Comparison of ENCODE assay signal across 9 cellular contexts in genomic region chr9:89442981-89443817, GRCh38. TPM values are rescaled to one million over a fixed set of nuclear protein-coding genes. Genes with fewer than 3 reads are reported as not detected.
DNase-seq lines count a peak whose midpoint lies in the region; ATAC-seq, FAIRE-seq and TF ChIP-seq lines count a peak whose summit lies in the region.
"Had no signal": no experiment of that assay in that cellular context is flagged by ENCODE, and none has a peak within 500 bp of the region (broad histone marks: within the 10 kb centered on the region; RNA-seq: fewer than 3 reads in every experiment).

No MANE protein-coding gene starts in this region.

- in situ Hi-C loops in K562 (cut with MboI) = no loop called here

- intact Hi-C loops in K562 (cut with micrococcal nuclease) (no loop called here), pancreas (cut with DNase I) (no loop called here)

- no TSS peak for BruUV-seq in K562 (replicated peaks; lab: Mats Ljungman, UMichigan)

- H3K36me3 ChIP-seq in K562 (ENCODE audit: control insufficient read depth, insufficient read depth, low read length) = no peaks in the 10 kb centered on the region
- H3K36me3 ChIP-seq in pancreas = no peaks in the 10 kb centered on the region

- no peak for TF ChIP-seq EP300 in K562 (IDR thresholded peaks at IDR 0.05; ENCODE audit: low read length)

- H3K4me3 ChIP-seq in K562 = no peak overlapping the region
- H3K4me3 ChIP-seq in pancreas = no peak overlapping the region

- DNase-seq in activated T-cell treated with anti-CD3 and anti-CD28 coated beads, Interleukin-2, amount 50 U/mL, for 4 hours = no peak
- no peak for DNase-seq in activated T-cell treated with anti-CD3 and anti-CD28 coated beads for 4 hours
- no peak for DNase-seq in K562 (ENCODE audit: extremely low read depth in 1 of 4, low spot score in 3 of 4)
- DNase-seq in GM19238 (ENCODE audit: insufficient read length, low spot score) = no peak
- no peak for DNase-seq in AML-193 (lab: John Stamatoyannopoulos, UW)
- no peak for DNase-seq in pancreas

- TF ChIP-seq CTCF in K562 (IDR thresholded peaks at IDR 0.05 in 2 of 3, conservative IDR thresholded peaks at IDR 0.05 in 1 of 3; ENCODE audit: insufficient read depth in 2 of 3, low read depth in 1 of 3, low read length in 3 of 3) (no peak), pancreas (IDR thresholded peaks at IDR 0.05) (no peak)

- WGBS in K562 (ENCODE audit: insufficient coverage, low coverage, missing lambda C conversion rate) = 0% methylated on average over 14 of the region's 22 CpGs
- WGBS in pancreas, 2 donors = 91 to 92% methylated on average over 22 of the region's 22 CpGs

- POLR2A ChIA-PET in K562 (lab: Yijun Ruan, JAX) = interaction anchor here (1.4 kb wide), 1 partner anchor 8 kb away, joined by 3 read pairs; no protein-coding TSS in a partner anchor

- no peak overlapping the region for H3K27ac ChIP-seq in K562 (ENCODE audit: extremely low read depth, low read depth, low read length)
- peak overlapping the region; percentile 83 for H3K27ac ChIP-seq in temporal lobe (ENCODE audit: low read depth, low read length)
- H3K27ac ChIP-seq in pancreas = no peak overlapping the region

- H4K20me1 ChIP-seq in K562 (replicated peaks; ENCODE audit: control insufficient read depth, insufficient read depth, low read length) = no peaks in the 10 kb centered on the region

- H2AFZ ChIP-seq in K562 (ENCODE audit: low read depth, low read length) = no peak overlapping the region

- no peaks in the 10 kb centered on the region for H3K27me3 Mint-ChIP-seq in activated T-cell treated with anti-CD3 and anti-CD28 coated beads, Interleukin-2, amount 50 U/mL, for 4 hours (ENCODE audit: low read depth)

- no peaks in the 10 kb centered on the region for H3K4me1 ChIP-seq in K562 (replicated peaks in 1 of 2; ENCODE audit: control insufficient read depth in 2 of 2, insufficient read depth in 2 of 2, low read length in 2 of 2)
- no peaks in the 10 kb centered on the region for H3K4me1 ChIP-seq in pancreas

- H3K9ac ChIP-seq in K562 (ENCODE audit: insufficient read depth in 1 of 2, low read depth in 2 of 2, low read length in 2 of 2) = no peak overlapping the region; a peak in 1 of 4 replicates

- no peak overlapping the region for H3K4me3 Mint-ChIP-seq in activated T-cell treated with anti-CD3 and anti-CD28 coated beads, Interleukin-2, amount 50 U/mL, for 4 hours

- H3K36me3 Mint-ChIP-seq in activated T-cell treated with anti-CD3 and anti-CD28 coated beads, Interleukin-2, amount 50 U/mL, for 4 hours (ENCODE audit: insufficient read depth) = peaks cover 28% of the 10 kb centered on the region

- H3K4me2 ChIP-seq in K562 (ENCODE audit: insufficient read depth, low read length) = no peak overlapping the region

- H3K4me1 Mint-ChIP-seq in activated T-cell treated with anti-CD3 and anti-CD28 coated beads, Interleukin-2, amount 50 U/mL, for 4 hours (ENCODE audit: low read depth) = peaks cover 93% of the 10 kb centered on the region

- TF ChIP-seq POLR2A in K562 (conservative IDR thresholded peaks at IDR 0.05) = no peak

- TF ChIP-seq RAD21 in K562 (CRISPR knock-in tag; conservative IDR thresholded peaks at IDR 0.05 in 1 of 2, IDR thresholded peaks at IDR 0.05 in 1 of 2) = no peak

- no peaks in the 10 kb centered on the region for H3K9me3 Mint-ChIP-seq in activated T-cell treated with anti-CD3 and anti-CD28 coated beads, Interleukin-2, amount 50 U/mL, for 4 hours

- peak; percentile 9 to 13 for ATAC-seq in activated T-cell treated with anti-CD3 and anti-CD28 coated beads, Interleukin-2, amount 50 U/mL, for 4 hours
- peak; percentile 45 for ATAC-seq in HG03342 (IDR thresholded peaks at IDR 0.05; ENCODE audit: unreplicated experiment)
- peak; percentile 33; the same call in 1 of the 3 replicates for ATAC-seq in K562
- no peak for ATAC-seq in pancreas

- FAIRE-seq in K562 (lab: Jason Lieb, UNC) = no peak
- no peak for FAIRE-seq in pancreas (lab: Jason Lieb, UNC)
- FAIRE-seq: islet of Langerhans had no signal

- no peaks in the 10 kb centered on the region for H3K9me3 ChIP-seq in K562 (replicated peaks; ENCODE audit: control insufficient read depth, insufficient read depth, low read depth, low read length)
- H3K9me3 ChIP-seq in pancreas = no peaks in the 10 kb centered on the region

- no peaks in the 10 kb centered on the region for H3K79me2 ChIP-seq in K562 (ENCODE audit: control insufficient read depth, insufficient read depth, low read length)

- CTCF ChIA-PET in K562 (lab: Yijun Ruan, JAX; ENCODE audit: low intra/inter-chr PET ratio) = no interaction called here

- no peaks in the 10 kb centered on the region for H3K9me1 ChIP-seq in K562 (ENCODE audit: control insufficient read depth, insufficient read depth, low read length)

- H3K27me3 ChIP-seq in K562 (ENCODE audit: control insufficient read depth in 2 of 2, insufficient read depth in 2 of 2, low read length in 2 of 2) (peaks cover 4 to 70% of the 10 kb centered on the region in 2 experiments; a peak in 4 of 5 replicates), pancreas (no peaks in the 10 kb centered on the region)

TF ChIP-seq in K562, 482 proteins besides CTCF, POLR2A, EP300 and RAD21:
- no peak for TF ChIP-seq TRIM25 (IDR thresholded peaks at IDR 0.05; ENCODE audit: borderline replicate concordance)
- TF ChIP-seq ZNF444 (CRISPR knock-in tag; IDR thresholded peaks at IDR 0.05) = no peak
- no peak for TF ChIP-seq TEAD2 (tag; IDR thresholded peaks at IDR 0.05)

RNA-seq across cellular contexts. Expression of gene SEMA4D, which starts 54.7 kb away (rescaled TPM):
- 100 to 1,000 TPM; 248 to 348 (median 344) TPM for total RNA-seq in activated T-cell treated with anti-CD3 and anti-CD28 coated beads, Interleukin-2, amount 50 U/mL, for 4 hours
- total RNA-seq in K562 (2011; cell fraction: chromatin; rRNA removed; ENCODE audit: low replicate concordance) = 6.2 and 8.7 TPM in 2 replicates
- total RNA-seq in K562 (2011; cell fraction: nucleolus; rRNA removed) = 4.2 and 8.3 TPM in 2 replicates
- total RNA-seq in K562 (2011; cell fraction: nucleoplasm; rRNA removed) = 5.5 and 5.9 TPM in 2 replicates
- total RNA-seq in K562 (2014; rRNA removed) = 2.3 and 2.5 TPM in 2 replicates
- total RNA-seq in K562 (2014; rRNA removed; fragmentation: Illumina TruSeq; extraction: Trizol) = 1.4 and 1.8 TPM in 2 replicates
- total RNA-seq in K562 (2015; rRNA removed; fragmentation: Illumina TruSeq; extraction: Trizol) = 1.4 and 1.8 TPM in 2 replicates
- 4.7 and 5.1 TPM in 2 replicates for total RNA-seq in K562 (2021)
- 0.64 and 0.68 TPM in 2 replicates for polyA plus RNA-seq in K562 (2011; rRNA removed)
- polyA plus RNA-seq in K562 (2011; cell fraction: cytosol; rRNA removed) = 0.46 and 1.0 TPM in 2 replicates
- 2.3 and 5.1 TPM in 2 replicates for polyA plus RNA-seq in K562 (2011; cell fraction: nucleus; rRNA removed)
- 1.7 and 2.5 TPM in 2 replicates for polyA plus RNA-seq in K562 (2012)
- polyA plus RNA-seq in K562 (2014; fragmentation: Illumina TruSeq; extraction: Trizol) = 1.9 and 2.7 TPM in 2 replicates
- under 1 TPM; 0.38 to 0.45 TPM for polyA plus RNA-seq in K562 (2014; fragmentation: Nextera tagmentation; extraction: Ambion mirVana)
- polyA plus RNA-seq in K562 (2014; rRNA removed) = 1.3 and 1.9 TPM in 2 replicates
- polyA minus RNA-seq in K562 (2011; rRNA and poly(A)+ RNA removed) = 0.99 and 1.4 TPM in 2 replicates
- polyA minus RNA-seq in K562 (2011; cell fraction: cytosol; rRNA and poly(A)+ RNA removed) = 1.7 TPM in 1 of 2 replicates, not detected in the other
- 2.4 and 5.3 TPM in 2 replicates for polyA minus RNA-seq in K562 (2011; cell fraction: nucleus; rRNA and poly(A)+ RNA removed)
- 10.6 TPM for total RNA-seq in temporal lobe
- total RNA-seq in pancreas = 10 to 100 TPM in 5 of 6 donors, 1 to 10 TPM in 1; 7.1 to 29.7 (median 13.0) TPM
- polyA plus RNA-seq in pancreas = 10 to 100 TPM in 1 of 2 donors, 1 to 10 TPM in 1; 7.8 to 10.4 TPM

Comparison
In these comparisons a context has a peak if more than half of its experiments do, and no peak if none do; other contexts are left out.
1. ATAC-seq: peak in activated T-cell treated with anti-CD3 and anti-CD28 coated beads, Interleukin-2, amount 50 U/mL, for 4 hours (2 of 2), HG03342 (single experiment) and K562 (single experiment); none in pancreas (0 of 4).
2. RNA of gene SEMA4D, which starts 54.7 kb away (total RNA-seq): 248 to 348 TPM in activated T-cell treated with anti-CD3 and anti-CD28 coated beads, Interleukin-2, amount 50 U/mL, for 4 hours; 7.1 to 29.7 TPM in pancreas, 10.6 TPM in temporal lobe (single experiment) and 1.4 to 8.7 TPM in K562; every median in the first group is over 4 times any median in the second.